In genomic region chr10:79310217-79310865, GRCh38 we compare ENCODE assay signal across 21 cellular contexts. TPM values are rescaled to one million over a fixed set of nuclear protein-coding genes. Genes with fewer than 3 reads are reported as not detected.
A peak's percentile ranks its signal among the peaks of the same experiment; 100 is the strongest.
DNase-seq lines count a peak whose midpoint lies in the region; ATAC-seq and TF ChIP-seq lines count a peak whose summit lies in the region.
"Had no signal": no experiment of that assay in that cellular context is flagged by ENCODE, and none has a peak within 500 bp of the region (broad histone marks: within the 10 kb centered on the region; RNA-seq: fewer than 3 reads in every experiment).

No MANE protein-coding gene starts in this region.

- no peaks in the 10 kb centered on the region for H3K4me1 ChIP-seq in Caco-2
- H3K4me1 ChIP-seq: breast epithelium had no signal

- H3K9me3 ChIP-seq in Caco-2, result no peaks in the 10 kb centered on the region
- H3K9me3 ChIP-seq: breast epithelium had no signal

- H3K4me3 Mint-ChIP-seq in Caco-2 (ENCODE audit: unreplicated experiment) (no peak overlapping the region), osteocyte (ENCODE audit: unreplicated experiment) (no peak overlapping the region)
- H3K4me3 Mint-ChIP-seq: activated naive CD8-positive, alpha-beta T cell treated with anti-CD3 and anti-CD28 coated beads, Interleukin-2, amount 10 ng/mL, durations not matched to agents 7 days and 5 days; type B pancreatic cell had no signal

- H3K27me3 ChIP-seq in Caco-2 (replicated peaks; ENCODE audit: control insufficient read depth, insufficient read depth, low read length), result no peaks in the 10 kb centered on the region
- H3K27me3 ChIP-seq: breast epithelium had no signal

- peak overlapping the region; percentile 27 for H3K27ac Mint-ChIP-seq in Caco-2 (ENCODE audit: unreplicated experiment)
- peak overlapping the region; percentile 52 for H3K27ac Mint-ChIP-seq in osteocyte (ENCODE audit: unreplicated experiment)
- H3K27ac Mint-ChIP-seq: activated naive CD8-positive, alpha-beta T cell treated with anti-CD3 and anti-CD28 coated beads, Interleukin-2, amount 10 ng/mL, durations not matched to agents 7 days and 5 days; type B pancreatic cell had no signal

- H3K9me3 Mint-ChIP-seq in Caco-2 (ENCODE audit: unreplicated experiment) (no peaks in the 10 kb centered on the region), osteocyte (ENCODE audit: unreplicated experiment) (no peaks in the 10 kb centered on the region)
- H3K9me3 Mint-ChIP-seq: activated naive CD8-positive, alpha-beta T cell treated with anti-CD3 and anti-CD28 coated beads, Interleukin-2, amount 10 ng/mL, durations not matched to agents 7 days and 5 days; type B pancreatic cell had no signal

- H3K4me3 ChIP-seq in Caco-2 (ENCODE audit: low read depth, low read length), result no peak overlapping the region
- H3K4me3 ChIP-seq: breast epithelium had no signal

- intact Hi-C loops in Caco-2 (cut with micrococcal nuclease; ENCODE audit: unreplicated experiment), result no loop called here
- intact Hi-C loops in head of caudate nucleus (cut with DNase I), result no loop called here

- TF ChIP-seq CTCF in Caco-2 (IDR thresholded peaks at IDR 0.05; ENCODE audit: insufficient read depth in 1 of 2, low read depth in 1 of 2, low read length in 1 of 2, severe bottlenecking in 1 of 2, unreplicated experiment in 1 of 2) (no peak), osteocyte (IDR thresholded peaks at IDR 0.05) (no peak)

- H3K27me3 Mint-ChIP-seq in Caco-2 (ENCODE audit: insufficient read depth, unreplicated experiment), result no peaks in the 10 kb centered on the region
- H3K27me3 Mint-ChIP-seq in osteocyte (ENCODE audit: unreplicated experiment), result no peaks in the 10 kb centered on the region
- H3K27me3 Mint-ChIP-seq: activated naive CD8-positive, alpha-beta T cell treated with anti-CD3 and anti-CD28 coated beads, Interleukin-2, amount 10 ng/mL, durations not matched to agents 7 days and 5 days; type B pancreatic cell had no signal

- CTCF ChIA-PET in Caco-2 (lab: Charles Lee), result no interaction called here

- no TSS peak for BruUV-seq in Caco-2 (replicated peaks; lab: Mats Ljungman, UMichigan)

- POLR2A ChIA-PET in Caco-2 (lab: Charles Lee), result no interaction called here

- peaks cover 6% of the 10 kb centered on the region for H3K36me3 ChIP-seq in Caco-2 (ENCODE audit: control insufficient read depth, insufficient read depth, low read length)

- no peak for ATAC-seq in GM18498 (IDR thresholded peaks at IDR 0.05; ENCODE audit: unreplicated experiment)
- ATAC-seq in HG03354 (IDR thresholded peaks at IDR 0.05; ENCODE audit: poor library complexity, severe bottlenecking, unreplicated experiment), result no peak

- H3K36me3 Mint-ChIP-seq in Caco-2 (ENCODE audit: insufficient read depth, unreplicated experiment), result peaks cover 58% of the 10 kb centered on the region
- H3K36me3 Mint-ChIP-seq in osteocyte (ENCODE audit: unreplicated experiment), result peaks cover 33% of the 10 kb centered on the region

- DNase-seq in Caco-2, result no peak
- peak; percentile 17 for DNase-seq in NCI-H446 treated with DMSO at 0.1 percent for 48 hours (lab: John Stamatoyannopoulos, UW)
- peak in 27 of 42 donors; percentile 32 to 73 (median 49) for DNase-seq in head of caudate nucleus
- no peak for DNase-seq in osteocyte (ENCODE audit: extremely low spot score, unreplicated experiment)
- DNase-seq in NCI-H2171 (lab: John Stamatoyannopoulos, UW), result no peak
- no peak for DNase-seq in cerebellum (ENCODE audit: low spot score)
- DNase-seq: activated CD4-positive, alpha-beta T cell treated with anti-CD3 and anti-CD28 coated beads, Interleukin-2, amount 50 U/mL, for 48 hours; activated naive CD8-positive, alpha-beta T cell treated with anti-CD3 and anti-CD28 coated beads, Interleukin-2, amount 10 ng/mL, durations not matched to agents 7 days and 5 days; activated T-cell treated with anti-CD3 and anti-CD28 coated beads, Interleukin-2, amount 50 U/mL, for 48 hours; AML-193; effector CD4-positive, alpha-beta T cell; KG1; NCI-H1092; NCI-H2107; NCI-H69; occipital lobe; OCI-M1 had no signal

- no peaks in the 10 kb centered on the region for H3K4me1 Mint-ChIP-seq in Caco-2 (ENCODE audit: low read depth, unreplicated experiment)
- H3K4me1 Mint-ChIP-seq in osteocyte (ENCODE audit: unreplicated experiment), result peaks cover 2% of the 10 kb centered on the region

RNA-seq across cellular contexts. Expression of gene PPIF, which starts 36.9 kb away (rescaled TPM):
- total RNA-seq in Caco-2 (2022) (116 and 133 TPM in 2 replicates), osteocyte (17.0 and 20.7 TPM in 2 replicates), cerebellum (10.9 TPM)

Comparison
In these comparisons a context has a peak if more than half of its experiments do, and no peak if none do; other contexts are left out.
1. DNase-seq: peak in NCI-H446 treated with DMSO at 0.1 percent for 48 hours (single experiment) and head of caudate nucleus (27 of 42); none in Caco-2 (0 of 2), osteocyte (single experiment), NCI-H2171 (single experiment) and cerebellum (single experiment).